Comparison of ENCODE assay signal across 13 cellular contexts in the genomic region with DNA sequence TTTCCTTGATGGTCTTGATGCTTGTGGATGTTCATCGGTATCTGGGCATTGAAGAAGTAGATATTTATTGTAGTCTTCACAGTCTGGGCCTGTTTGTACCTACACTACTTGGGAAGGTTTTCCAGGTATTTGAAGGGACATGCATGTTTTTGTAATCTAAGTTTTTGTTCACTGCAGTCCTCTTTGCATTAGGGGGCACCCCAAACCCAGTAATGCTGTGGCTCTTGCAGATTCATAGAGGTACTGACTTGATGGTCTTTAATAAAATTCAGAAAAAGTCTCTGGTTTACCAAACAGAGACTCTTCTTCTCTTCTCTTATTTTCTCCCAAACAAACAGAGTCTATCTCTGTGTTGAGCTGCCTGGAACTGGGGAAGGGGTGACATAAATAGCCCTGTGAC.
DNase-seq lines count a peak whose midpoint lies in the region; ATAC-seq and TF ChIP-seq lines count a peak whose summit lies in the region.
"Had no signal": no experiment of that assay in that cellular context is flagged by ENCODE, and none has a peak within 500 bp of the region (broad histone marks: within the 10 kb centered on the region; RNA-seq: fewer than 3 reads in every experiment).

No MANE protein-coding gene starts in this region.

- no peaks in the 10 kb centered on the region for H3K36me3 Mint-ChIP-seq in CD4-positive, CD25-positive, alpha-beta regulatory T cell

- peak in 2 of 3 donors; percentile 8 to 20 for DNase-seq in CD4-positive, CD25-positive, alpha-beta regulatory T cell
- peak; percentile 8 for DNase-seq in WERI-Rb-1
- peak in 1 of 2 donors; percentile 25 for DNase-seq in foreskin keratinocyte
- DNase-seq in thyroid gland, result no peak
- no peak for DNase-seq in uterus
- DNase-seq: NCI-H1694; RPMI8226; stimulated activated CD4-positive, alpha-beta T cell treated with anti-CD3 and anti-CD28 coated beads, Interleukin-1b, Interleukin-23, amount 100 ng/mL, for 48 hours; trophoblast cell had no signal

- no peak overlapping the region for H3K27ac Mint-ChIP-seq in CD4-positive, CD25-positive, alpha-beta regulatory T cell

- H3K27me3 Mint-ChIP-seq in CD4-positive, CD25-positive, alpha-beta regulatory T cell, result no peaks in the 10 kb centered on the region

- H3K9me3 Mint-ChIP-seq in CD4-positive, CD25-positive, alpha-beta regulatory T cell, result peaks cover 0 to 21% (median 10%) of the 10 kb centered on the region in 7 donors

- H3K36me3 ChIP-seq in CD4-positive, CD25-positive, alpha-beta regulatory T cell (ENCODE audit: control insufficient read depth, insufficient read depth, low read length), result no peaks in the 10 kb centered on the region
- no peaks in the 10 kb centered on the region for H3K36me3 ChIP-seq in WERI-Rb-1
- no peaks in the 10 kb centered on the region for H3K36me3 ChIP-seq in thyroid gland
- no peaks in the 10 kb centered on the region for H3K36me3 ChIP-seq in uterus

- no peak overlapping the region for H3K4me3 Mint-ChIP-seq in CD4-positive, CD25-positive, alpha-beta regulatory T cell
- H3K4me3 Mint-ChIP-seq: nephron had no signal

- TF ChIP-seq POLR2A in thyroid gland (IDR thresholded peaks at IDR 0.05) (no peak), uterus (IDR thresholded peaks at IDR 0.05) (no peak)

- no peaks in the 10 kb centered on the region for H3K4me1 ChIP-seq in CD4-positive, CD25-positive, alpha-beta regulatory T cell (ENCODE audit: control insufficient read depth, insufficient read depth, low read length, poor library complexity, severe bottlenecking)
- H3K4me1 ChIP-seq in foreskin keratinocyte (no peaks in the 10 kb centered on the region), thyroid gland (no peaks in the 10 kb centered on the region), uterus (no peaks in the 10 kb centered on the region)

- H3K9me3 ChIP-seq in CD4-positive, CD25-positive, alpha-beta regulatory T cell (ENCODE audit: control insufficient read depth in 2 of 2, low read length in 2 of 2), result peaks cover 3 to 8% of the 10 kb centered on the region in 2 experiments
- H3K9me3 ChIP-seq in WERI-Rb-1 (ENCODE audit: severe bottlenecking) (no peaks in the 10 kb centered on the region), thyroid gland (no peaks in the 10 kb centered on the region), uterus (no peaks in the 10 kb centered on the region)

- H3K27me3 ChIP-seq in CD4-positive, CD25-positive, alpha-beta regulatory T cell (ENCODE audit: control insufficient read depth, insufficient read depth, low read length), result no peaks in the 10 kb centered on the region
- H3K27me3 ChIP-seq in WERI-Rb-1 (ENCODE audit: insufficient read depth, low read depth, severe bottlenecking) (no peaks in the 10 kb centered on the region), foreskin keratinocyte (no peaks in the 10 kb centered on the region), thyroid gland (no peaks in the 10 kb centered on the region), uterus (no peaks in the 10 kb centered on the region)

- intact Hi-C loops in thyroid gland (cut with DNase I) (no loop called here), uterus (cut with DNase I; ENCODE audit: low total_unique reads) (no loop called here)

- TF ChIP-seq CTCF in GM12873 (IDR thresholded peaks at IDR 0.05; ENCODE audit: insufficient read depth, low read depth, low read length, missing control alignments), result peak; percentile 37
- TF ChIP-seq CTCF in WERI-Rb-1 (IDR thresholded peaks at IDR 0.05; ENCODE audit: low read depth, low read length), result no peak
- TF ChIP-seq CTCF in foreskin keratinocyte (conservative IDR thresholded peaks at IDR 0.05), result peak; percentile 58
- TF ChIP-seq CTCF in thyroid gland (IDR thresholded peaks at IDR 0.05), result peak in 1 of 6 experiments; percentile 8
- no peak for TF ChIP-seq CTCF in uterus (IDR thresholded peaks at IDR 0.05)

- ATAC-seq in CD4-positive, CD25-positive, alpha-beta regulatory T cell (ENCODE audit: low read depth in 2 of 2), result no peak
- ATAC-seq in foreskin keratinocyte (no peak), GM21737 (IDR thresholded peaks at IDR 0.05; ENCODE audit: unreplicated experiment) (no peak), GM19395 (IDR thresholded peaks at IDR 0.05; ENCODE audit: unreplicated experiment) (no peak)

- H3K4me3 ChIP-seq in CD4-positive, CD25-positive, alpha-beta regulatory T cell (ENCODE audit: low read depth, low read length), result no peak overlapping the region
- H3K4me3 ChIP-seq in WERI-Rb-1 (ENCODE audit: low read depth, low read length) (no peak overlapping the region), thyroid gland (replicated peaks in 1 of 3) (no peak overlapping the region), uterus (no peak overlapping the region)

- no peak overlapping the region for H3K27ac ChIP-seq in CD4-positive, CD25-positive, alpha-beta regulatory T cell (ENCODE audit: insufficient read depth, low read length, poor library complexity, severe bottlenecking)
- H3K27ac ChIP-seq in WERI-Rb-1 (no peak overlapping the region), foreskin keratinocyte (no peak overlapping the region), thyroid gland (no peak overlapping the region), uterus (no peak overlapping the region)

- no peaks in the 10 kb centered on the region for H3K4me1 Mint-ChIP-seq in CD4-positive, CD25-positive, alpha-beta regulatory T cell
- H3K4me1 Mint-ChIP-seq: nephron had no signal

- WGBS in thyroid gland, 2 donors, result 97 to 100% methylated on average over 1 of the region's 1 CpG

Comparison
In these comparisons a context has a peak if more than half of its experiments do, and no peak if none do; other contexts are left out.
1. DNase-seq: peak in CD4-positive, CD25-positive, alpha-beta regulatory T cell (2 of 3) and WERI-Rb-1 (single experiment); none in thyroid gland (0 of 2) and uterus (0 of 2).
2. CTCF ChIP-seq: peak in GM12873 (single experiment) and foreskin keratinocyte (single experiment); none in WERI-Rb-1 (single experiment) and uterus (0 of 4).